ENCODE assay signal across 15 cellular contexts in the genomic region with DNA sequence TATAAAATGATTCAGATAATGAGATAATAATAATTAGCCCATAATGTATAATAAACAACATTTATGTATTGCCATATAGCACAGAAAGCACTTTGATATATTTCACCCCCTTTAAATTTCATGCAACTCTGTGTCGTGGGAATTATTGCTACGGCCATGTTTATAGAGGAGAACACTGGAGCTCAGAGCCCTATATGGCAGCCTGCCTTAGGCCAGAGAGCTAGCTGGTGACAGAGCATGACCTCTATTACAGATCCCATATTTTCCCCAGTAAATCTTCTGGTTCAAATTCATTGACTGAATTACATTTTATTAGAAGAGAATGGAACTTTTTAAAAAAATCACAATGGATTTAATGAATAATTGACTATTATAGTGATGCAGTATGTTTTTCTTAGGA. TPM values are rescaled to one million over a fixed set of nuclear protein-coding genes. Genes with fewer than 3 reads are reported as not detected.
DNase-seq lines count a peak whose midpoint lies in the region; ATAC-seq, FAIRE-seq and TF ChIP-seq lines count a peak whose summit lies in the region.
"Had no signal": no experiment of that assay in that cellular context is flagged by ENCODE, and none has a peak within 500 bp of the region (broad histone marks: within the 10 kb centered on the region; RNA-seq: fewer than 3 reads in every experiment).

No MANE protein-coding gene starts in this region.

- DNase-seq in HepG2 (ENCODE audit: low spot score) (no peak), right lobe of liver (no peak), Right ventricle myocardium superior (no peak), right atrium auricular region (ENCODE audit: low spot score) (no peak), NCI-H748 treated with DMSO at 0.1 percent for 48 hours (lab: John Stamatoyannopoulos, UW) (no peak)
- DNase-seq: C1 segment of cervical spinal cord; Calu3; CD4-positive, alpha-beta T cell; DMS 273 treated with DMSO at 0.1 percent for 48 hours; GOT3 had no signal

- peaks cover 72% of the 10 kb centered on the region for H3K79me2 ChIP-seq in HepG2 (ENCODE audit: insufficient read depth, low read length)

- no peak overlapping the region for H2AFZ ChIP-seq in HepG2 (ENCODE audit: low read length)

- H3K27ac ChIP-seq in HepG2 (ENCODE audit: extremely low read length, insufficient read depth, low read length) = no peak overlapping the region
- no peak overlapping the region for H3K27ac ChIP-seq in right lobe of liver
- H3K27ac ChIP-seq in right atrium auricular region = peak overlapping the region; percentile 26 to 29

- peaks cover 23% of the 10 kb centered on the region for H3K4me1 ChIP-seq in HepG2 (ENCODE audit: insufficient read depth, low read length)
- H3K4me1 ChIP-seq in right lobe of liver = no peaks in the 10 kb centered on the region
- peaks cover 0 to 39% of the 10 kb centered on the region in 2 donors for H3K4me1 ChIP-seq in right atrium auricular region

- TF ChIP-seq POLR2A in HepG2 (IDR thresholded peaks at IDR 0.05; ENCODE audit: insufficient read depth in 1 of 2, low read depth in 2 of 2, low read length in 2 of 2) (no peak), right lobe of liver (IDR thresholded peaks at IDR 0.05) (no peak)

- H3K9me3 ChIP-seq in HepG2 (ENCODE audit: low read length) (no peaks in the 10 kb centered on the region), right lobe of liver (no peaks in the 10 kb centered on the region), right atrium auricular region (no peaks in the 10 kb centered on the region)
- H3K9me3 ChIP-seq: HAP-1 had no signal

- no peak for TF ChIP-seq RAD21 in HepG2 (CRISPR knock-in tag; IDR thresholded peaks at IDR 0.05)

- CTCF ChIA-PET in HepG2 (lab: Yijun Ruan, JAX; ENCODE audit: low intra/inter-chr PET ratio, low total read pairs) = no interaction called here

- TF ChIP-seq EP300 in HepG2 (IDR thresholded peaks at IDR 0.05; ENCODE audit: low read depth in 2 of 2, low read length in 2 of 2) = no peak
- TF ChIP-seq EP300 in HepG2 (CRISPR knock-in tag; IDR thresholded peaks at IDR 0.05; ENCODE audit: borderline replicate concordance) = no peak

- POLR2A ChIA-PET in HepG2 (lab: Yijun Ruan, JAX) = interaction anchor here (1.1 kb wide), 1 partner anchor 25 kb away, joined by 3 read pairs; a partner anchor contains a TSS

- H3K4me3 ChIP-seq in HepG2 (replicated peaks in 1 of 3; ENCODE audit: insufficient read depth in 1 of 3, low read depth in 2 of 3, low read length in 3 of 3) = no peak overlapping the region
- H3K4me3 ChIP-seq in right lobe of liver = no peak overlapping the region
- H3K4me3 ChIP-seq in right atrium auricular region = no peak overlapping the region
- H3K4me3 ChIP-seq: HAP-1 had no signal

- no peak overlapping the region for H3K9ac ChIP-seq in HepG2 (ENCODE audit: insufficient read depth, low read depth, low read length)

- no peaks in the 10 kb centered on the region for H3K27me3 ChIP-seq in HepG2 (ENCODE audit: control insufficient read depth in 1 of 2, insufficient read depth in 2 of 2, low read length in 2 of 2)
- H3K27me3 ChIP-seq in right lobe of liver = no peaks in the 10 kb centered on the region
- H3K27me3 ChIP-seq in right atrium auricular region = no peaks in the 10 kb centered on the region

- BruUV-seq in HepG2 (replicated peaks; lab: Mats Ljungman, UMichigan) = no TSS peak

- no peak for FAIRE-seq in HepG2 (lab: Jason Lieb, UNC)
- FAIRE-seq: A204.1, GM12891 had no signal

- no peak overlapping the region for H3K4me2 ChIP-seq in HepG2 (ENCODE audit: low read depth, low read length)

- TF ChIP-seq CTCF in HepG2 (CRISPR knock-in tag; IDR thresholded peaks at IDR 0.05) (no peak), right lobe of liver (IDR thresholded peaks at IDR 0.05) (no peak), right atrium auricular region (IDR thresholded peaks at IDR 0.05) (no peak)

- ATAC-seq in HepG2 (peak; percentile 60), right lobe of liver (no peak), Right ventricle myocardium superior (ENCODE audit: poor library complexity) (peak; percentile 40), GM21515 (IDR thresholded peaks at IDR 0.05; ENCODE audit: unreplicated experiment) (no peak), HG02973 (IDR thresholded peaks at IDR 0.05; ENCODE audit: unreplicated experiment) (no peak)

- H3K36me3 ChIP-seq in HepG2 (replicated peaks in 1 of 2; ENCODE audit: control insufficient read depth in 1 of 2, insufficient read depth in 2 of 2, low read length in 2 of 2) = peaks cover 0 to 6% of the 10 kb centered on the region in 2 experiments; a peak in 1 of 5 replicates
- H3K36me3 ChIP-seq in right lobe of liver = no peaks in the 10 kb centered on the region
- H3K36me3 ChIP-seq in right atrium auricular region = no peaks in the 10 kb centered on the region
- H3K36me3 ChIP-seq: HAP-1 had no signal

- H4K20me1 ChIP-seq in HepG2 (ENCODE audit: insufficient read depth, low read length) = peaks cover 2% of the 10 kb centered on the region; the same call in 1 of the 2 replicates

- 97% methylated on average over 2 of the region's 2 CpGs for WGBS in HepG2 (ENCODE audit: low lambda C conversion rate)
- 68% methylated on average over 2 of the region's 2 CpGs for WGBS in right lobe of liver (ENCODE audit: insufficient coverage, low coverage, low lambda C conversion rate, missing lambda C conversion rate)

- in situ Hi-C loops in HepG2 (cut with HindIII; ENCODE audit: extremely low pct_ligation_motif_present, low pct_unique_long_range_greater_than_20kb) = no loop called here

- intact Hi-C loops in HepG2 (cut with micrococcal nuclease; ENCODE audit: unreplicated experiment) = no loop called here
- intact Hi-C loops in right lobe of liver (cut with DNase I) = no loop called here
- intact Hi-C loops in Right ventricle myocardium superior (cut with DNase I) = no loop called here

TF ChIP-seq in HepG2, 621 proteins besides CTCF, POLR2A, EP300 and RAD21:
- TF ChIP-seq ZSCAN25 (CRISPR knock-in tag; IDR thresholded peaks at IDR 0.05) (no peak), ZFY (CRISPR knock-in tag; IDR thresholded peaks at IDR 0.05) (no peak), ZNF484 (CRISPR knock-in tag; IDR thresholded peaks at IDR 0.05; ENCODE audit: borderline replicate concordance, low read depth) (no peak), ZNF776 (CRISPR knock-in tag; IDR thresholded peaks at IDR 0.05) (no peak), HNRNPLL (IDR thresholded peaks at IDR 0.05; ENCODE audit: low read depth, low read length, poor library complexity, severe bottlenecking) (no peak), RBAK (CRISPR knock-in tag; IDR thresholded peaks at IDR 0.05) (no peak), SATB2 (CRISPR knock-in tag; IDR thresholded peaks at IDR 0.05) (no peak)
- TF ChIP-seq, protein P1, sequence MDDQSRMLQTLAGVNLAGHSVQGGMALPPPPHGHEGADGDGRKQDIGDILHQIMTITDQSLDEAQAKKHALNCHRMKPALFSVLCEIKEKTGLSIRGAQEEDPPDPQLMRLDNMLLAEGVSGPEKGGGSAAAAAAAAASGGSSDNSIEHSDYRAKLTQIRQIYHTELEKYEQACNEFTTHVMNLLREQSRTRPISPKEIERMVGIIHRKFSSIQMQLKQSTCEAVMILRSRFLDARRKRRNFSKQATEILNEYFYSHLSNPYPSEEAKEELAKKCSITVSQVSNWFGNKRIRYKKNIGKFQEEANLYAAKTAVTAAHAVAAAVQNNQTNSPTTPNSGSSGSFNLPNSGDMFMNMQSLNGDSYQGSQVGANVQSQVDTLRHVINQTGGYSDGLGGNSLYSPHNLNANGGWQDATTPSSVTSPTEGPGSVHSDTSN (CRISPR knock-in tag; IDR thresholded peaks at IDR 0.05; ENCODE audit: borderline replicate concordance) = no peak
- TF ChIP-seq, protein P2, sequence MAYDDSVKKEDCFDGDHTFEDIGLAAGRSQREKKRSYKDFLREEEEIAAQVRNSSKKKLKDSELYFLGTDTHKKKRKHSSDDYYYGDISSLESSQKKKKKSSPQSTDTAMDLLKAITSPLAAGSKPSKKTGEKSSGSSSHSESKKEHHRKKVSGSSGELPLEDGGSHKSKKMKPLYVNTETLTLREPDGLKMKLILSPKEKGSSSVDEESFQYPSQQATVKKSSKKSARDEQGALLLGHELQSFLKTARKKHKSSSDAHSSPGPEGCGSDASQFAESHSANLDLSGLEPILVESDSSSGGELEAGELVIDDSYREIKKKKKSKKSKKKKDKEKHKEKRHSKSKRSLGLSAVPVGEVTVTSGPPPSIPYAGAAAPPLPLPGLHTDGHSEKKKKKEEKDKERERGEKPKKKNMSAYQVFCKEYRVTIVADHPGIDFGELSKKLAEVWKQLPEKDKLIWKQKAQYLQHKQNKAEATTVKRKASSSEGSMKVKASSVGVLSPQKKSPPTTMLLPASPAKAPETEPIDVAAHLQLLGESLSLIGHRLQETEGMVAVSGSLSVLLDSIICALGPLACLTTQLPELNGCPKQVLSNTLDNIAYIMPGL (CRISPR knock-in tag; IDR thresholded peaks at IDR 0.05; ENCODE audit: borderline replicate concordance in 1 of 2, low read depth in 1 of 2) = no peak

RNA-seq across cellular contexts. Expression of a gene that starts 25.0 kb away (rescaled TPM):
- 15.9 and 23.2 TPM in 2 replicates for total RNA-seq in HepG2 (2016; rRNA removed; fragmentation: Illumina TruSeq; extraction: Trizol)
- total RNA-seq in HepG2 (2016; cell fraction: cytosol; rRNA removed; fragmentation: Illumina TruSeq; extraction: Trizol; ENCODE audit: low read depth) = 11.7 and 12.8 TPM in 2 replicates
- total RNA-seq in HepG2 (2016; cell fraction: insoluble cytoplasmic fraction; rRNA removed; fragmentation: Illumina TruSeq; extraction: Trizol) = 15.0 and 22.6 TPM in 2 replicates
- total RNA-seq in HepG2 (2016; cell fraction: membrane; rRNA removed; fragmentation: Illumina TruSeq; extraction: Trizol) = 10.0 and 10.5 TPM in 2 replicates
- total RNA-seq in HepG2 (2016; cell fraction: nucleus; rRNA removed; fragmentation: Illumina TruSeq; extraction: Trizol) = 17.2 and 17.6 TPM in 2 replicates
- 29.2 and 36.7 TPM in 2 replicates for polyA plus RNA-seq in HepG2 (2011; rRNA removed)
- 19.3 and 27.5 TPM in 2 replicates for polyA plus RNA-seq in HepG2 (2011; cell fraction: cytosol; rRNA removed)
- 23.3 and 29.1 TPM in 2 replicates for polyA plus RNA-seq in HepG2 (2011; cell fraction: nucleus; rRNA removed)
- 18.4 and 29.6 TPM in 2 replicates for polyA plus RNA-seq in HepG2 (2012)
- 1.2 and 1.6 TPM in 2 replicates for polyA plus RNA-seq in HepG2 (2016; cell fraction: cytosol; fragmentation: Illumina TruSeq; extraction: Trizol; ENCODE audit: low read depth)
- polyA plus RNA-seq in HepG2 (2016; cell fraction: insoluble cytoplasmic fraction; fragmentation: Illumina TruSeq; extraction: Trizol; ENCODE audit: low read depth) = 18.8 and 19.7 TPM in 2 replicates
- polyA plus RNA-seq in HepG2 (2016; cell fraction: membrane; fragmentation: Illumina TruSeq; extraction: Trizol; ENCODE audit: low read depth) = 3.2 and 3.3 TPM in 2 replicates
- 16.1 and 17.8 TPM in 2 replicates for polyA plus RNA-seq in HepG2 (2016; cell fraction: nucleus; fragmentation: Illumina TruSeq; extraction: Trizol; ENCODE audit: insufficient read depth, low read depth)
- polyA minus RNA-seq in HepG2 (2011; rRNA and poly(A)+ RNA removed; ENCODE audit: low replicate concordance) = 32.1 and 37.3 TPM in 2 replicates
- polyA minus RNA-seq in HepG2 (2011; cell fraction: cytosol; rRNA and poly(A)+ RNA removed) = 38.5 and 48.8 TPM in 2 replicates
- 96.3 and 130 TPM in 2 replicates for polyA minus RNA-seq in HepG2 (2011; cell fraction: nucleus; rRNA and poly(A)+ RNA removed)
- 10 to 100 TPM in 1 of 6 experiments, 1 to 10 TPM in 5; 6.0 to 11.1 (median 6.9) TPM for total RNA-seq in right lobe of liver
- 128 TPM for total RNA-seq in Right ventricle myocardium superior
- 10 to 100 TPM; 75.9 to 89.7 TPM for total RNA-seq in right atrium auricular region

Comparison
In these comparisons a context has a peak if more than half of its experiments do, and no peak if none do; other contexts are left out.
1. ATAC-seq: peak in HepG2 (single experiment) and Right ventricle myocardium superior (single experiment); none in right lobe of liver (0 of 4), GM21515 (single experiment) and HG02973 (single experiment).
2. H3K27ac ChIP-seq: peak in right atrium auricular region (2 of 2); none in HepG2 (single experiment) and right lobe of liver (0 of 3).